In genomic region chr3:30984855-30985793, GRCh38 we compare ENCODE assay signal across 13 cellular contexts.
DNase-seq lines count a peak whose midpoint lies in the region; ATAC-seq and TF ChIP-seq lines count a peak whose summit lies in the region.
"Had no signal": no experiment of that assay in that cellular context is flagged by ENCODE, and none has a peak within 500 bp of the region (broad histone marks: within the 10 kb centered on the region; RNA-seq: fewer than 3 reads in every experiment).

No MANE protein-coding gene starts in this region.

- peaks cover 19% of the 10 kb centered on the region for H3K27me3 Mint-ChIP-seq in Calu3 (ENCODE audit: unreplicated experiment)

- peaks cover 8% of the 10 kb centered on the region for H3K4me1 Mint-ChIP-seq in Calu3 (ENCODE audit: low read depth, unreplicated experiment)
- H3K4me1 Mint-ChIP-seq: activated CD8-positive, alpha-beta memory T cell treated with anti-CD3 and anti-CD28 coated beads, Interleukin-2, amount 10 ng/mL, durations not matched to agents 7 days and 5 days had no signal

- no peak for DNase-seq in Calu3
- peak; percentile 28 for DNase-seq in fibroblast of mammary gland (ENCODE audit: low read depth)
- no peak for DNase-seq in foreskin fibroblast
- no peak for DNase-seq in psoas muscle
- DNase-seq in SJCRH30, result no peak
- DNase-seq: activated CD8-positive, alpha-beta memory T cell treated with anti-CD3 and anti-CD28 coated beads, Interleukin-2, amount 10 ng/mL, durations not matched to agents 7 days and 5 days; C1 segment of cervical spinal cord; gastrocnemius medialis; NCI-H2081; testis had no signal

- no peak overlapping the region for H3K4me3 ChIP-seq in fibroblast of mammary gland (ENCODE audit: control insufficient read depth, low read depth, low read length)
- H3K4me3 ChIP-seq in foreskin fibroblast (ENCODE audit: low read depth in 1 of 2, low read length in 2 of 2), result no peak overlapping the region
- H3K4me3 ChIP-seq in psoas muscle, result no peak overlapping the region
- H3K4me3 ChIP-seq in SJCRH30, result no peak overlapping the region
- H3K4me3 ChIP-seq: gastrocnemius medialis, testis had no signal

- no peaks in the 10 kb centered on the region for H3K36me3 Mint-ChIP-seq in Calu3 (ENCODE audit: insufficient read depth, unreplicated experiment)
- H3K36me3 Mint-ChIP-seq: activated CD8-positive, alpha-beta memory T cell treated with anti-CD3 and anti-CD28 coated beads, Interleukin-2, amount 10 ng/mL, durations not matched to agents 7 days and 5 days had no signal

- BruUV-seq in Calu3 (replicated peaks; lab: Mats Ljungman, UMichigan), result no TSS peak

- TF ChIP-seq CTCF in Calu3 (IDR thresholded peaks at IDR 0.05; ENCODE audit: unreplicated experiment) (no peak), fibroblast of mammary gland (conservative IDR thresholded peaks at IDR 0.05; ENCODE audit: control insufficient read depth, insufficient read depth, low read depth, low read length) (no peak), foreskin fibroblast (IDR thresholded peaks at IDR 0.05; ENCODE audit: low read depth, low read length) (no peak), psoas muscle (IDR thresholded peaks at IDR 0.05) (no peak)

- ATAC-seq in GM21447 (IDR thresholded peaks at IDR 0.05; ENCODE audit: unreplicated experiment) (peak; percentile 74), HG03460 (IDR thresholded peaks at IDR 0.05; ENCODE audit: unreplicated experiment) (peak; percentile 81), psoas muscle (no peak), GM18867 (IDR thresholded peaks at IDR 0.05; ENCODE audit: unreplicated experiment) (no peak)
- ATAC-seq: activated CD8-positive, alpha-beta memory T cell treated with anti-CD3 and anti-CD28 coated beads, Interleukin-2, amount 10 ng/mL, durations not matched to agents 7 days and 5 days; gastrocnemius medialis had no signal

- intact Hi-C loops in Calu3 (cut with micrococcal nuclease; ENCODE audit: unreplicated experiment), result no loop called here
- intact Hi-C loops in psoas muscle (cut with DNase I), result no loop called here

- H3K27me3 ChIP-seq in psoas muscle (ENCODE audit: insufficient read depth in 3 of 3, low read length in 2 of 3) (no peaks in the 10 kb centered on the region), SJCRH30 (no peaks in the 10 kb centered on the region)
- H3K27me3 ChIP-seq: gastrocnemius medialis, testis had no signal

- H3K9me3 ChIP-seq in psoas muscle, result no peaks in the 10 kb centered on the region
- no peaks in the 10 kb centered on the region for H3K9me3 ChIP-seq in SJCRH30 (replicated peaks)
- H3K9me3 ChIP-seq: gastrocnemius medialis, testis had no signal

- peak overlapping the region; percentile 21 for H3K4me3 Mint-ChIP-seq in Calu3 (ENCODE audit: low read depth, unreplicated experiment)
- H3K4me3 Mint-ChIP-seq: activated CD8-positive, alpha-beta memory T cell treated with anti-CD3 and anti-CD28 coated beads, Interleukin-2, amount 10 ng/mL, durations not matched to agents 7 days and 5 days had no signal

- CTCF ChIA-PET in Calu3 (lab: Charles Lee), result no interaction called here

- no peak overlapping the region for H3K27ac ChIP-seq in psoas muscle
- no peak overlapping the region for H3K27ac ChIP-seq in SJCRH30
- H3K27ac ChIP-seq: gastrocnemius medialis, testis had no signal

- H3K27ac Mint-ChIP-seq in Calu3 (ENCODE audit: unreplicated experiment), result peak overlapping the region; percentile 9
- H3K27ac Mint-ChIP-seq: activated CD8-positive, alpha-beta memory T cell treated with anti-CD3 and anti-CD28 coated beads, Interleukin-2, amount 10 ng/mL, durations not matched to agents 7 days and 5 days had no signal

- H3K36me3 ChIP-seq in psoas muscle (ENCODE audit: insufficient read depth in 1 of 2, low read depth in 1 of 2) (no peaks in the 10 kb centered on the region), SJCRH30 (no peaks in the 10 kb centered on the region)
- H3K36me3 ChIP-seq: gastrocnemius medialis had no signal

- H3K9me3 Mint-ChIP-seq in Calu3 (ENCODE audit: low read depth, unreplicated experiment), result no peaks in the 10 kb centered on the region

- H3K4me1 ChIP-seq in psoas muscle (no peaks in the 10 kb centered on the region), SJCRH30 (no peaks in the 10 kb centered on the region)
- H3K4me1 ChIP-seq: gastrocnemius medialis, testis had no signal

- 62 to 75% (median 64%) methylated on average over 5 of the region's 5 CpGs for WGBS in psoas muscle, 3 donors

Comparison
In these comparisons a context has a peak if more than half of its experiments do, and no peak if none do; other contexts are left out.
1. ATAC-seq: peak in GM21447 (single experiment) and HG03460 (single experiment); none in psoas muscle (0 of 4) and GM18867 (single experiment).